In the genomic region with DNA sequence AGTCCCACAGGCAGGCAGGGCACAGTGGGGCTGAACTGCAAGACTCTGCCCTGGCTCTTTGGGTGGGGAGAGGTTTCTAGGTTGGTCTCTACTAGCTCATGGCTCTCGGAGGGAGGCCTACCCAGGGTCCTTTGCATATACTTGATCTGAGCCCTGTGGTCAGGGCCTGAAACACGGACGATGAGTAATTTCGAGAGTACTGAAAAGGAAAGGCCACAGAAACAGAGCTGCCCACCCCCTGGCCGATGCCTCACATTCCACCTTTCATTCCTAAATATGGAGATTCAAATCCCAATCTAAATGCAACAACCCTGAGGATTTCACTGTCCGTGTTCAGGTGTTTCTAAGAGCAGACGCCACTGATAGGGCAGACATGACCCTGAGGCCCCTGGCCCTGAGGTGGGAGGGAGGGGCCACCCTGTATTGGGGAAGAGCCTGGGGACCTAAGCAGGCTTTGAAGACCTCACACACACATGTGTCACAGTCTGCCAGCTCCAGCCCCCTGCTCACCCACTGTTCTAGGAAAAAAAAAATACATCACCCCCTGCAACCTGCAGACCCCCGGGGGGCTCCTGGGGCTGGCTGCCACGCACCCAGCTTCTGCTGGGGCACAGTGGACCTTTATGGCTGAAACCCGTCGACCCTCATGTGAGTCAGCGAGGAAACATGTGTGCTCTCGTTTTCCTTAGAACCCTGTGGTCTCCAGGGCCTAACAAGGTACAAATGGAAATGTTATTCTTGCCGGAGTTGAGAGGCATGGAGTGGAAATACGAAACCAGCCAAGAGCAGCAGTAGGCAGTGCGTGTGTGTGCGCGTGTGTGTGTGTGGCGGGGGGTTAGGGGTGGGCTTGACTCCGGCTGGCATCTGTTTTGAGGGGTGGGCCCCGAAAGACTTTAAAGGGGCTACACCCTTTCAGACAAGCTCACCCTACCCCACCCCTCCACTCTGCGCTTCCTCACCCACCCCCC, we compare ENCODE assay signal across 10 cellular contexts.
DNase-seq lines count a peak whose midpoint lies in the region; ATAC-seq, FAIRE-seq and TF ChIP-seq lines count a peak whose summit lies in the region.
"Had no signal": no experiment of that assay in that cellular context is flagged by ENCODE, and none has a peak within 500 bp of the region (broad histone marks: within the 10 kb centered on the region; RNA-seq: fewer than 3 reads in every experiment).

No MANE protein-coding gene starts in this region.

- H3K4me1 ChIP-seq in upper lobe of right lung (no peaks in the 10 kb centered on the region), GM23248 (ENCODE audit: insufficient read depth) (no peaks in the 10 kb centered on the region)

- in situ Hi-C loops in GM23248 (cut with MboI), result no loop called here

- FAIRE-seq in HTR-8/SVneo (lab: Jason Lieb, UNC), result no peak

- no peak overlapping the region for H2AFZ ChIP-seq in GM23248

- no peak overlapping the region for H3K27ac ChIP-seq in caudate nucleus (ENCODE audit: low read depth, low read length)
- no peak overlapping the region for H3K27ac ChIP-seq in upper lobe of right lung
- no peak overlapping the region for H3K27ac ChIP-seq in GM23248

- H3K9me3 ChIP-seq in upper lobe of right lung, result no peaks in the 10 kb centered on the region
- no peaks in the 10 kb centered on the region for H3K9me3 ChIP-seq in GM23248 (ENCODE audit: low read depth)

- DNase-seq in Daoy (ENCODE audit: low read depth), result peak; percentile 80
- DNase-seq in brain pericyte (ENCODE audit: low read depth, low spot score), result peak; percentile 70
- no peak for DNase-seq in HTR-8/SVneo (ENCODE audit: insufficient read length, low spot score)
- DNase-seq in caudate nucleus (lab: John Stamatoyannopoulos, UW), result no peak
- DNase-seq in upper lobe of right lung, result no peak
- no peak for DNase-seq in GM23248
- DNase-seq: anterior cingulate cortex; CD4-positive, CD25-positive, alpha-beta regulatory T cell had no signal

- no peak overlapping the region for H3K9ac ChIP-seq in GM23248

- WGBS in GM23248 (ENCODE audit: low coverage in 1 of 2, low lambda C conversion rate in 2 of 2, missing lambda C conversion rate in 2 of 2), 2 experiments, result 76% methylated on average over 17 to 22 of the region's 22 CpGs

- ATAC-seq in GM21367 (IDR thresholded peaks at IDR 0.05; ENCODE audit: unreplicated experiment) (peak; percentile 43), HG03432 (IDR thresholded peaks at IDR 0.05; ENCODE audit: unreplicated experiment) (peak; percentile 63), upper lobe of right lung (no peak)

- H3K27me3 ChIP-seq in upper lobe of right lung, result no peaks in the 10 kb centered on the region
- no peaks in the 10 kb centered on the region for H3K27me3 ChIP-seq in GM23248 (replicated peaks; ENCODE audit: insufficient read depth)

- intact Hi-C loops in upper lobe of right lung (cut with DNase I), result no loop called here

- TF ChIP-seq CTCF in upper lobe of right lung (IDR thresholded peaks at IDR 0.05), result no peak

- no peaks in the 10 kb centered on the region for H3F3A ChIP-seq in GM23248 (ENCODE audit: insufficient read depth)

- no peak overlapping the region for H3K4me2 ChIP-seq in GM23248 (ENCODE audit: unreplicated experiment)

- no peak overlapping the region for H3K4me3 ChIP-seq in upper lobe of right lung
- no peak overlapping the region for H3K4me3 ChIP-seq in GM23248

- no peaks in the 10 kb centered on the region for H3K9me2 ChIP-seq in GM23248 (ENCODE audit: insufficient read depth)

- H3K36me3 ChIP-seq in upper lobe of right lung (no peaks in the 10 kb centered on the region), GM23248 (ENCODE audit: low read depth) (no peaks in the 10 kb centered on the region)

- no peaks in the 10 kb centered on the region for H3K79me2 ChIP-seq in GM23248 (ENCODE audit: insufficient read depth)

- no peaks in the 10 kb centered on the region for H4K20me1 ChIP-seq in GM23248 (ENCODE audit: insufficient read depth)

Comparison
In these comparisons a context has a peak if more than half of its experiments do, and no peak if none do; other contexts are left out.
1. DNase-seq: peak in Daoy (single experiment) and brain pericyte (single experiment); none in HTR-8/SVneo (single experiment), caudate nucleus (0 of 61), upper lobe of right lung (single experiment) and GM23248 (single experiment).